14 cellular contexts compared by ENCODE assay signal in genomic region chr13:91241249-91241648, GRCh38.
DNase-seq lines count a peak whose midpoint lies in the region; ATAC-seq and TF ChIP-seq lines count a peak whose summit lies in the region.
"Had no signal": no experiment of that assay in that cellular context is flagged by ENCODE, and none has a peak within 500 bp of the region (broad histone marks: within the 10 kb centered on the region; RNA-seq: fewer than 3 reads in every experiment).

No MANE protein-coding gene starts in this region.

- H3K9me3 ChIP-seq in prostate gland: no peaks in the 10 kb centered on the region
- H3K9me3 ChIP-seq: Caco-2 had no signal

- TF ChIP-seq POLR2A in prostate gland (IDR thresholded peaks at IDR 0.05): no peak

- H3K4me3 ChIP-seq in LNCaP clone FGC (ENCODE audit: low read depth, low read length) (no peak overlapping the region), prostate gland (no peak overlapping the region)

- no peaks in the 10 kb centered on the region for H3K27me3 ChIP-seq in prostate gland (replicated peaks; ENCODE audit: insufficient read depth)

- no peaks in the 10 kb centered on the region for H3K4me1 ChIP-seq in prostate gland (replicated peaks)
- H3K4me1 ChIP-seq: Caco-2 had no signal

- no peak for TF ChIP-seq CTCF in LNCaP clone FGC (IDR thresholded peaks at IDR 0.05; ENCODE audit: control insufficient read depth, extremely low read depth, insufficient read depth)
- TF ChIP-seq CTCF in nephron progenitor cell (IDR thresholded peaks at IDR 0.05): no peak
- TF ChIP-seq CTCF in prostate gland (IDR thresholded peaks at IDR 0.05): no peak

- no peaks in the 10 kb centered on the region for H3K36me3 ChIP-seq in prostate gland

- peak overlapping the region; percentile 16 for H3K27ac Mint-ChIP-seq in nephron progenitor cell
- H3K27ac Mint-ChIP-seq in T-cell: no peak overlapping the region
- H3K27ac Mint-ChIP-seq: CD4-positive, CD25-positive, alpha-beta regulatory T cell; CD8-positive, alpha-beta T cell had no signal

- H3K4me3 Mint-ChIP-seq in nephron progenitor cell: no peak overlapping the region
- H3K4me3 Mint-ChIP-seq in T-cell: no peak overlapping the region
- H3K4me3 Mint-ChIP-seq: CD4-positive, CD25-positive, alpha-beta regulatory T cell; CD8-positive, alpha-beta T cell had no signal

- H3K9me3 Mint-ChIP-seq in nephron progenitor cell (peaks cover 48% of the 10 kb centered on the region), T-cell (peaks cover 0 to 5% (median 0%) of the 10 kb centered on the region in 3 donors)
- H3K9me3 Mint-ChIP-seq: CD4-positive, CD25-positive, alpha-beta regulatory T cell; CD8-positive, alpha-beta T cell had no signal

- DNase-seq in LNCaP clone FGC (ENCODE audit: low read depth) (peak; percentile 93), nephron progenitor cell (no peak), prostate gland (ENCODE audit: low spot score) (peak; percentile 30), T-cell (no peak)
- no peak for DNase-seq in activated CD4-positive, CD25-positive, alpha-beta regulatory T cell (lab: John Stamatoyannopoulos, UW)
- DNase-seq: C1 segment of cervical spinal cord; Caco-2; CD4-positive, CD25-positive, alpha-beta regulatory T cell; CD8-positive, alpha-beta T cell; DMS153; DND-41; H7; HCEC 1CT had no signal

- intact Hi-C loops in prostate gland (cut with DNase I): no loop called here

- 14% methylated on average over 2 of the region's 2 CpGs for WGBS in prostate gland

- H3K36me3 Mint-ChIP-seq in nephron progenitor cell (ENCODE audit: low read depth) (peaks cover 43% of the 10 kb centered on the region), T-cell (no peaks in the 10 kb centered on the region)
- H3K36me3 Mint-ChIP-seq: CD4-positive, CD25-positive, alpha-beta regulatory T cell; CD8-positive, alpha-beta T cell had no signal

- CTCF ChIA-PET in T-cell (lab: Charles Lee): no interaction called here

- H3K4me1 Mint-ChIP-seq in nephron progenitor cell (peaks cover 2% of the 10 kb centered on the region), T-cell (no peaks in the 10 kb centered on the region)
- H3K4me1 Mint-ChIP-seq: CD4-positive, CD25-positive, alpha-beta regulatory T cell had no signal

- H3K27me3 Mint-ChIP-seq in nephron progenitor cell (ENCODE audit: low read depth, poor library complexity): no peaks in the 10 kb centered on the region
- H3K27me3 Mint-ChIP-seq in T-cell: peaks cover 2 to 14% of the 10 kb centered on the region in 2 donors
- H3K27me3 Mint-ChIP-seq: CD4-positive, CD25-positive, alpha-beta regulatory T cell had no signal

- peak overlapping the region in 1 of 2 donors; percentile 54 for H3K27ac ChIP-seq in prostate gland

- ATAC-seq in HG02571 (IDR thresholded peaks at IDR 0.05; ENCODE audit: unreplicated experiment) (no peak), T-cell (replicated peaks in 1 of 4) (no peak)
- ATAC-seq: CD8-positive, alpha-beta T cell had no signal

- POLR2A ChIA-PET in T-cell (lab: Charles Lee): no interaction called here

Comparison
In these comparisons a context has a peak if more than half of its experiments do, and no peak if none do; other contexts are left out.
1. DNase-seq: peak in LNCaP clone FGC (single experiment) and prostate gland (single experiment); none in nephron progenitor cell (single experiment), T-cell (0 of 34) and activated CD4-positive, CD25-positive, alpha-beta regulatory T cell (0 of 4).